9 cellular contexts compared by ENCODE assay signal in genomic region chr17:40530988-40531971, GRCh38. TPM values are rescaled to one million over a fixed set of nuclear protein-coding genes. Genes with fewer than 3 reads are reported as not detected.
DNase-seq lines count a peak whose midpoint lies in the region; ATAC-seq and TF ChIP-seq lines count a peak whose summit lies in the region.
"Had no signal": no experiment of that assay in that cellular context is flagged by ENCODE, and none has a peak within 500 bp of the region (broad histone marks: within the 10 kb centered on the region; RNA-seq: fewer than 3 reads in every experiment).

No MANE protein-coding gene starts in this region.

- peak; percentile 7 for TF ChIP-seq POLR2A in GM15510 (IDR thresholded peaks at IDR 0.05; ENCODE audit: borderline replicate concordance, extremely low read depth, insufficient read length)

- CTCF ChIA-PET in activated CD4-positive, alpha-beta T cell treated with anti-CD3 and anti-CD28 coated beads for 36 hours (lab: Charles Lee): interaction anchor here (0.6 to 20.3 kb wide), 26 partner anchors 8 to 1895 kb away, joined by 3 to 403 read pairs (median 14); partner anchors contain the start of genes GJD3 and TOP2A

- peak; percentile 95 for DNase-seq in activated CD4-positive, alpha-beta T cell treated with anti-CD3 and anti-CD28 coated beads for 36 hours
- DNase-seq in central memory CD8-positive, alpha-beta T cell (ENCODE audit: low spot score in 2 of 2): peak in 1 of 2 donors; percentile 58
- peak; percentile 77 to 83 for DNase-seq in stimulated activated CD4-positive, alpha-beta T cell treated with anti-CD3 and anti-CD28 coated beads, Interleukin-4, amount 100 ng/mL, for 4 hours
- DNase-seq in GM19240 (ENCODE audit: insufficient read length, low spot score): no peak
- no peak for DNase-seq in NK-92 (lab: John Stamatoyannopoulos, UW; ENCODE audit: unreplicated experiment)

- peaks cover 12% of the 10 kb centered on the region for H3K36me3 Mint-ChIP-seq in activated CD4-positive, alpha-beta T cell treated with anti-CD3 and anti-CD28 coated beads for 36 hours (ENCODE audit: low read depth)
- H3K36me3 Mint-ChIP-seq in central memory CD8-positive, alpha-beta T cell (ENCODE audit: insufficient read depth): peaks cover 15% of the 10 kb centered on the region

- ATAC-seq in activated CD4-positive, alpha-beta T cell treated with anti-CD3 and anti-CD28 coated beads for 36 hours: peak; percentile 81
- no peak for ATAC-seq in central memory CD8-positive, alpha-beta T cell (replicated peaks; ENCODE audit: extremely low read depth, poor library complexity, severe bottlenecking)
- ATAC-seq in GM19467 (IDR thresholded peaks at IDR 0.05; ENCODE audit: unreplicated experiment) (no peak), HG02938 (IDR thresholded peaks at IDR 0.05; ENCODE audit: unreplicated experiment) (no peak)

- H3K4me3 Mint-ChIP-seq in activated CD4-positive, alpha-beta T cell treated with anti-CD3 and anti-CD28 coated beads for 36 hours: peak overlapping the region; percentile 60
- peak overlapping the region; percentile 46 for H3K4me3 Mint-ChIP-seq in central memory CD8-positive, alpha-beta T cell

- H3K27me3 Mint-ChIP-seq in activated CD4-positive, alpha-beta T cell treated with anti-CD3 and anti-CD28 coated beads for 36 hours: no peaks in the 10 kb centered on the region
- H3K27me3 Mint-ChIP-seq in central memory CD8-positive, alpha-beta T cell: no peaks in the 10 kb centered on the region

- H3K9me3 Mint-ChIP-seq in activated CD4-positive, alpha-beta T cell treated with anti-CD3 and anti-CD28 coated beads for 36 hours (ENCODE audit: low read depth): no peaks in the 10 kb centered on the region
- no peaks in the 10 kb centered on the region for H3K9me3 Mint-ChIP-seq in central memory CD8-positive, alpha-beta T cell

- POLR2A ChIA-PET in activated CD4-positive, alpha-beta T cell treated with anti-CD3 and anti-CD28 coated beads for 36 hours (lab: Charles Lee): interaction anchor here (0.7 to 5.0 kb wide), 11 partner anchors 9 to 168 kb away, joined by 3 to 42 read pairs (median 6); partner anchors contain the start of genes IGFBP4 and TOP2A

- intact Hi-C loops in activated CD4-positive, alpha-beta T cell treated with anti-CD3 and anti-CD28 coated beads for 36 hours (cut with DNase I, micrococcal nuclease): loop anchor here (1.0 to 2.0 kb wide), 7 partner anchors 10 to 86 kb away; no protein-coding TSS in a partner anchor

- H3K4me1 Mint-ChIP-seq in activated CD4-positive, alpha-beta T cell treated with anti-CD3 and anti-CD28 coated beads for 36 hours: peaks cover 75% of the 10 kb centered on the region
- peaks cover 60% of the 10 kb centered on the region for H3K4me1 Mint-ChIP-seq in central memory CD8-positive, alpha-beta T cell

- H3K27ac Mint-ChIP-seq in activated CD4-positive, alpha-beta T cell treated with anti-CD3 and anti-CD28 coated beads for 36 hours: peak overlapping the region; percentile 92
- H3K27ac Mint-ChIP-seq in central memory CD8-positive, alpha-beta T cell (ENCODE audit: low read depth): peak overlapping the region; percentile 94

RNA-seq across cellular contexts. Expression of gene TNS4, which starts 29.9 kb away (rescaled TPM):
- 10 to 100 TPM; 10.8 to 12.8 TPM for total RNA-seq in activated CD4-positive, alpha-beta T cell treated with anti-CD3 and anti-CD28 coated beads for 36 hours
- total RNA-seq: SK-MEL-5 had no signal

RNA-seq across cellular contexts. Expression of gene CCR7, which starts 34.0 kb away (rescaled TPM):
- 100 to 1,000 TPM; 325 to 389 TPM for total RNA-seq in activated CD4-positive, alpha-beta T cell treated with anti-CD3 and anti-CD28 coated beads for 36 hours
- total RNA-seq: SK-MEL-5 had no signal

Comparison
In these comparisons a context has a peak if more than half of its experiments do, and no peak if none do; other contexts are left out.
1. DNase-seq: peak in activated CD4-positive, alpha-beta T cell treated with anti-CD3 and anti-CD28 coated beads for 36 hours (single experiment) and stimulated activated CD4-positive, alpha-beta T cell treated with anti-CD3 and anti-CD28 coated beads, Interleukin-4, amount 100 ng/mL, for 4 hours (2 of 2); none in GM19240 (single experiment) and NK-92 (single experiment).